ENCODE assay signal across 22 cellular contexts in genomic region chr4:142316913-142317312, GRCh38.
A peak's percentile ranks its signal among the peaks of the same experiment; 100 is the strongest.
DNase-seq lines count a peak whose midpoint lies in the region; ATAC-seq and TF ChIP-seq lines count a peak whose summit lies in the region.
"Had no signal": no experiment of that assay in that cellular context is flagged by ENCODE, and none has a peak within 500 bp of the region (broad histone marks: within the 10 kb centered on the region; RNA-seq: fewer than 3 reads in every experiment).

No MANE protein-coding gene starts in this region.

- peaks cover 37% of the 10 kb centered on the region for H3K36me3 Mint-ChIP-seq in activated CD4-positive, alpha-beta T cell treated with anti-CD3 and anti-CD28 coated beads, Interleukin-2, amount 10 ng/mL, durations not matched to agents 24 days and 14 days (ENCODE audit: low read depth)
- H3K36me3 Mint-ChIP-seq in CD4-positive, alpha-beta T cell (ENCODE audit: low read depth) = peaks cover 93% of the 10 kb centered on the region
- H3K36me3 Mint-ChIP-seq in activated T-helper 2 cell treated with anti-CD3 and anti-CD28 coated beads, Interferon-gamma antibody, Interleukin-2, Interleukin-4, amounts not matched to agents 10 μg/mL and 5 μg/mL and 100 μg/mL, durations not matched to agents 14 hours and 24 hours and 36 hours (ENCODE audit: low read depth) = peaks cover 83% of the 10 kb centered on the region
- H3K36me3 Mint-ChIP-seq: CD14-positive monocyte had no signal

- H3K27me3 Mint-ChIP-seq in activated CD4-positive, alpha-beta T cell treated with anti-CD3 and anti-CD28 coated beads, Interleukin-2, amount 10 ng/mL, durations not matched to agents 24 days and 14 days = no peaks in the 10 kb centered on the region
- no peaks in the 10 kb centered on the region for H3K27me3 Mint-ChIP-seq in CD4-positive, alpha-beta T cell
- no peaks in the 10 kb centered on the region for H3K27me3 Mint-ChIP-seq in activated T-helper 2 cell treated with anti-CD3 and anti-CD28 coated beads, Interferon-gamma antibody, Interleukin-2, Interleukin-4, amounts not matched to agents 10 μg/mL and 5 μg/mL and 100 μg/mL, durations not matched to agents 14 hours and 24 hours and 36 hours (ENCODE audit: low read depth)

- no peak for DNase-seq in activated CD4-positive, alpha-beta T cell treated with anti-CD3 and anti-CD28 coated beads, Interleukin-2, amount 10 ng/mL, durations not matched to agents 24 days and 14 days
- DNase-seq in activated CD4-positive, alpha-beta T cell treated with anti-CD3 and anti-CD28 coated beads, Interleukin-2, amount 50 U/mL, for 4 hours = no peak
- DNase-seq in CD4-positive, alpha-beta T cell = no peak
- no peak for DNase-seq in activated T-helper 2 cell treated with anti-CD3 and anti-CD28 coated beads, Interferon-gamma antibody, Interleukin-2, Interleukin-4, amounts not matched to agents 10 μg/mL and 5 μg/mL and 100 μg/mL, durations not matched to agents 14 hours and 24 hours and 36 hours (ENCODE audit: low spot score)
- DNase-seq in activated T-cell treated with anti-CD3 and anti-CD28 coated beads, Interleukin-2, amount 50 U/mL, for 48 hours = no peak
- DNase-seq: 8988T; ACHN; AML-193; BE2C; Caco-2; CD8-positive, alpha-beta T cell; DMS153; DND-41; H9; HFFc6 had no signal

- H3K4me3 Mint-ChIP-seq in activated CD4-positive, alpha-beta T cell treated with anti-CD3 and anti-CD28 coated beads, Interleukin-2, amount 10 ng/mL, durations not matched to agents 24 days and 14 days = no peak overlapping the region
- H3K4me3 Mint-ChIP-seq in CD4-positive, alpha-beta T cell = no peak overlapping the region
- no peak overlapping the region for H3K4me3 Mint-ChIP-seq in activated T-helper 2 cell treated with anti-CD3 and anti-CD28 coated beads, Interferon-gamma antibody, Interleukin-2, Interleukin-4, amounts not matched to agents 10 μg/mL and 5 μg/mL and 100 μg/mL, durations not matched to agents 14 hours and 24 hours and 36 hours (ENCODE audit: low read depth)
- H3K4me3 Mint-ChIP-seq: CD14-positive monocyte; CD8-positive, alpha-beta T cell; GM23338; H9; HFFc6 had no signal

- H3K9me3 Mint-ChIP-seq in activated CD4-positive, alpha-beta T cell treated with anti-CD3 and anti-CD28 coated beads, Interleukin-2, amount 10 ng/mL, durations not matched to agents 24 days and 14 days = peaks cover 4% of the 10 kb centered on the region
- peaks cover 4% of the 10 kb centered on the region for H3K9me3 Mint-ChIP-seq in CD4-positive, alpha-beta T cell
- no peaks in the 10 kb centered on the region for H3K9me3 Mint-ChIP-seq in activated T-helper 2 cell treated with anti-CD3 and anti-CD28 coated beads, Interferon-gamma antibody, Interleukin-2, Interleukin-4, amounts not matched to agents 10 μg/mL and 5 μg/mL and 100 μg/mL, durations not matched to agents 14 hours and 24 hours and 36 hours
- H3K9me3 Mint-ChIP-seq: CD8-positive, alpha-beta T cell; GM23338 had no signal

- no peak overlapping the region for H3K4me3 ChIP-seq in HEK293 (ENCODE audit: low read depth, low read length)
- H3K4me3 ChIP-seq: A549; BLaER1 treated with 17β-estradiol and CSF1 and Interleukin-3, amounts not matched to agents 10 nM and 100 nM; GM23338 had no signal

- intact Hi-C loops in activated CD4-positive, alpha-beta T cell treated with anti-CD3 and anti-CD28 coated beads, Interleukin-2, amount 10 ng/mL, durations not matched to agents 24 days and 14 days (cut with micrococcal nuclease) = no loop called here
- intact Hi-C loops in CD4-positive, alpha-beta T cell (cut with DNase I, micrococcal nuclease) = loop anchor here in 1 of 2 experiments (10.0 kb wide), 1 partner anchor 508 kb away; no protein-coding TSS in a partner anchor
- intact Hi-C loops in activated T-helper 2 cell treated with anti-CD3 and anti-CD28 coated beads, Interferon-gamma antibody, Interleukin-2, Interleukin-4, amounts not matched to agents 10 μg/mL and 5 μg/mL and 100 μg/mL, durations not matched to agents 14 hours and 24 hours and 36 hours (cut with micrococcal nuclease) = no loop called here

- peaks cover 44% of the 10 kb centered on the region for H3K4me1 Mint-ChIP-seq in activated CD4-positive, alpha-beta T cell treated with anti-CD3 and anti-CD28 coated beads, Interleukin-2, amount 10 ng/mL, durations not matched to agents 24 days and 14 days
- peaks cover 97% of the 10 kb centered on the region for H3K4me1 Mint-ChIP-seq in CD4-positive, alpha-beta T cell (ENCODE audit: low read depth)
- peaks cover 60% of the 10 kb centered on the region for H3K4me1 Mint-ChIP-seq in activated T-helper 2 cell treated with anti-CD3 and anti-CD28 coated beads, Interferon-gamma antibody, Interleukin-2, Interleukin-4, amounts not matched to agents 10 μg/mL and 5 μg/mL and 100 μg/mL, durations not matched to agents 14 hours and 24 hours and 36 hours (ENCODE audit: low read depth)
- H3K4me1 Mint-ChIP-seq: GM23338 had no signal

- CTCF ChIA-PET in CD4-positive, alpha-beta T cell (lab: Charles Lee) = interaction anchor here (1.5 kb wide), 1 partner anchor 22 kb away, joined by 5 read pairs; no protein-coding TSS in a partner anchor
- CTCF ChIA-PET in HEK293 (lab: Yijun Ruan, JAX) = no interaction called here

- peak overlapping the region; percentile 6 for H3K27ac Mint-ChIP-seq in activated CD4-positive, alpha-beta T cell treated with anti-CD3 and anti-CD28 coated beads, Interleukin-2, amount 10 ng/mL, durations not matched to agents 24 days and 14 days
- peak overlapping the region; percentile 68 for H3K27ac Mint-ChIP-seq in CD4-positive, alpha-beta T cell
- H3K27ac Mint-ChIP-seq in activated T-helper 2 cell treated with anti-CD3 and anti-CD28 coated beads, Interferon-gamma antibody, Interleukin-2, Interleukin-4, amounts not matched to agents 10 μg/mL and 5 μg/mL and 100 μg/mL, durations not matched to agents 14 hours and 24 hours and 36 hours = peak overlapping the region; percentile 2
- H3K27ac Mint-ChIP-seq: CD14-positive monocyte; CD8-positive, alpha-beta T cell; GM23338; H9; HFFc6 had no signal

- no peaks in the 10 kb centered on the region for H3K9me3 ChIP-seq in CD4-positive, alpha-beta T cell (ENCODE audit: control insufficient read depth, low read length)
- no peaks in the 10 kb centered on the region for H3K9me3 ChIP-seq in HEK293 (ENCODE audit: control insufficient read depth, insufficient read depth, low read depth, low read length)
- H3K9me3 ChIP-seq: A549; BE2C; BLaER1 treated with 17β-estradiol and CSF1 and Interleukin-3, amounts not matched to agents 10 nM and 100 nM; Caco-2 had no signal

- POLR2A ChIA-PET in CD4-positive, alpha-beta T cell (lab: Charles Lee) = interaction anchor here (1.1 kb wide), 1 partner anchor 37 kb away, joined by 3 read pairs; no protein-coding TSS in a partner anchor
- POLR2A ChIA-PET in HEK293 (lab: Yijun Ruan, JAX) = no interaction called here

- H3K36me3 ChIP-seq in HEK293 (ENCODE audit: control insufficient read depth in 2 of 2, insufficient read depth in 1 of 2, low read length in 2 of 2) = no peaks in the 10 kb centered on the region
- H3K36me3 ChIP-seq: BE2C; BLaER1 treated with 17β-estradiol and CSF1 and Interleukin-3, amounts not matched to agents 10 nM and 100 nM had no signal

- no peak for TF ChIP-seq CTCF in CD4-positive, alpha-beta T cell (IDR thresholded peaks at IDR 0.05)
- no peak for TF ChIP-seq CTCF in HEK293 (tag by site-specific recombination; IDR thresholded peaks at IDR 0.05)

- H3K27me3 ChIP-seq in CD4-positive, alpha-beta T cell (ENCODE audit: control insufficient read depth, insufficient read depth, low read length) = no peaks in the 10 kb centered on the region
- H3K27me3 ChIP-seq: BE2C; BLaER1 treated with 17β-estradiol and CSF1 and Interleukin-3, amounts not matched to agents 10 nM and 100 nM had no signal

- H3K27ac ChIP-seq in CD4-positive, alpha-beta T cell (ENCODE audit: low read depth, low read length) = no peak overlapping the region
- no peak overlapping the region for H3K27ac ChIP-seq in HEK293 (ENCODE audit: extremely low read depth, low read depth, low read length)
- H3K27ac ChIP-seq: A549; BLaER1 treated with 17β-estradiol and CSF1 and Interleukin-3, amounts not matched to agents 10 nM and 100 nM had no signal

- no peak for ATAC-seq in CD4-positive, alpha-beta T cell (ENCODE audit: poor library complexity)
- no peak for ATAC-seq in HG03460 (IDR thresholded peaks at IDR 0.05; ENCODE audit: unreplicated experiment)
- ATAC-seq: A549; CD8-positive, alpha-beta T cell; GM23338; HCT116 had no signal

- no peaks in the 10 kb centered on the region for H3K4me1 ChIP-seq in HEK293 (ENCODE audit: control insufficient read depth, insufficient read depth, low read length)
- H3K4me1 ChIP-seq: A549, BE2C had no signal

TF ChIP-seq in HEK293, 187 proteins besides CTCF, POLR2A, EP300 and RAD21:
- TF ChIP-seq ZNF350 (tag by site-specific recombination; IDR thresholded peaks at IDR 0.05) (no peak), GFI1B (tag by site-specific recombination; IDR thresholded peaks at IDR 0.05) (no peak), ZNF391 (tag by site-specific recombination; IDR thresholded peaks at IDR 0.05; ENCODE audit: borderline replicate concordance, low read depth) (no peak), ZNF19 (tag by site-specific recombination; IDR thresholded peaks at IDR 0.05; ENCODE audit: low read depth) (no peak), ZFP3 (tag by site-specific recombination; IDR thresholded peaks at IDR 0.05; ENCODE audit: low read depth) (peak; percentile 61; the same call in 1 of the 2 replicates), ZNF426 (tag by site-specific recombination; IDR thresholded peaks at IDR 0.05) (no peak), HOXA7 (CRISPR knock-in tag; IDR thresholded peaks at IDR 0.05; ENCODE audit: borderline replicate concordance) (no peak), ELK4 (IDR thresholded peaks at IDR 0.05; ENCODE audit: borderline replicate concordance, low read depth, low read length) (no peak), ZNF488 (tag by site-specific recombination; IDR thresholded peaks at IDR 0.05) (no peak)

Comparison
In these comparisons a context has a peak if more than half of its experiments do, and no peak if none do; other contexts are left out.
1. H3K27ac Mint-ChIP-seq: peak in every context shown above with its lines; median percentile 68 in CD4-positive, alpha-beta T cell; 6 in activated CD4-positive, alpha-beta T cell treated with anti-CD3 and anti-CD28 coated beads, Interleukin-2, amount 10 ng/mL, durations not matched to agents 24 days and 14 days; 2 in activated T-helper 2 cell treated with anti-CD3 and anti-CD28 coated beads, Interferon-gamma antibody, Interleukin-2, Interleukin-4, amounts not matched to agents 10 μg/mL and 5 μg/mL and 100 μg/mL, durations not matched to agents 14 hours and 24 hours and 36 hours.